In the genomic region with DNA sequence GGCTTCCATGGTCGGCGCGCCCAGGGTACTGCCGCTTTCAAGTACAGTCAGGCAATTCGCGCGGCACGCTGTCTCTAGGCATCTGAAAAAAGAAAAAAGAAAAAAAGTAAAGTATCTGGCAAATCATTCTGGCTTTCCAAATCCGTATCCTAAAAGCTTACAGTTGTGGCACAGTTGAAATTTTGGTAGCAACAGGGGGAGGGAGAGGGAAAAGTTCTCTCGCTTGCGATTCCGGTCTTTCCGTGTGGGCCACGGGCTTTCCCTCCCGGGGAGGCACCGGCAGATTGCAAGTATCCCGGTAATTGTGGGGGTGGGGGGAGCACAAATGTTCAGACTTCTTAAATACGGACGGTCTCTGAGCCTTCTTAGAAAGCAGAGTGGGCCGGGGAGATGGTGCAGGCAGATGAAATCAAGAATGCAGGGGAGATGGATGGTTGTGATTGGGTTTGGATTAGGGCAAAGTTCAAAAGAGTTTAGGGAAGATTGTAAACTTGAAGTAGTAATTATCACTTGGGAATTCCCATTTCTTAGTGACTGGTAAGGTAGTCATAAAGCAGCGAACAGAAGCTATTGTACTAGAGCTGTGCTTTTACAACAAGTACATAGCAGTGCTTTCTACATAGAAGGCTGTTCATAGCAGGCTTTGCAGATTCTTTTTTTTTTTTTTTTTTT, we compare ENCODE assay signal across 8 cellular contexts. TPM values are rescaled to one million over a fixed set of nuclear protein-coding genes. Genes with fewer than 3 reads are reported as not detected.
DNase-seq lines count a peak whose midpoint lies in the region; ATAC-seq and TF ChIP-seq lines count a peak whose summit lies in the region.

No MANE protein-coding gene starts in this region.

- H3K27me3 Mint-ChIP-seq in endodermal cell (ENCODE audit: insufficient read depth): peaks cover 6% of the 10 kb centered on the region
- peaks cover 33% of the 10 kb centered on the region for H3K27me3 Mint-ChIP-seq in neural crest cell (ENCODE audit: low read depth)

- H3K36me3 ChIP-seq in PC-3 (ENCODE audit: low read depth, low read length): no peaks in the 10 kb centered on the region; the same call in 1 of the 2 replicates
- H3K36me3 ChIP-seq in endodermal cell (ENCODE audit: control insufficient read depth, insufficient read depth, low read length): peaks cover 31% of the 10 kb centered on the region

- H3K79me2 ChIP-seq in PC-3 (ENCODE audit: low read length): peaks cover 41% of the 10 kb centered on the region

- H3K4me3 Mint-ChIP-seq in endodermal cell (peak overlapping the region; percentile 92), neural crest cell (peak overlapping the region; percentile 87)

- POLR2A ChIA-PET in PC-3 (lab: Charles Lee; ENCODE audit: unreplicated experiment): no interaction called here

- H3K27ac ChIP-seq in PC-3 (ENCODE audit: low read length): peak overlapping the region; percentile 26
- no peak overlapping the region for H3K27ac ChIP-seq in endodermal cell (ENCODE audit: low read depth, low read length)

- H3K4me1 Mint-ChIP-seq in endodermal cell: peaks cover 27% of the 10 kb centered on the region
- H3K4me1 Mint-ChIP-seq in neural crest cell: peaks cover 48% of the 10 kb centered on the region

- H3K27me3 ChIP-seq in PC-3 (ENCODE audit: low read length): no peaks in the 10 kb centered on the region
- no peaks in the 10 kb centered on the region for H3K27me3 ChIP-seq in endodermal cell (ENCODE audit: control insufficient read depth, insufficient read depth, low read length, poor library complexity, severe bottlenecking)

- H3K4me3 ChIP-seq in PC-3 (ENCODE audit: low read length) (peak overlapping the region; percentile 90), endodermal cell (ENCODE audit: low read length) (peak overlapping the region; percentile 95)

- H3K9me3 Mint-ChIP-seq in endodermal cell (no peaks in the 10 kb centered on the region), neural crest cell (no peaks in the 10 kb centered on the region)

- H3K36me3 Mint-ChIP-seq in endodermal cell (ENCODE audit: low read depth) (peaks cover 32% of the 10 kb centered on the region), neural crest cell (ENCODE audit: low read depth) (peaks cover 10% of the 10 kb centered on the region)

- intact Hi-C loops in PC-3 (cut with micrococcal nuclease): loop anchor here (1.0 kb wide), 1 partner anchor 169 kb away; no protein-coding TSS in a partner anchor

- no peaks in the 10 kb centered on the region for H3F3A ChIP-seq in PC-3 (ENCODE audit: low read length, unreplicated experiment)

- no TSS peak for BruUV-seq in PC-3 (replicated peaks; lab: Mats Ljungman, UMichigan)

- H3K4me1 ChIP-seq in PC-3 (ENCODE audit: insufficient read depth, low read length): peaks cover 12% of the 10 kb centered on the region; the same call in 1 of the 2 replicates
- peaks cover 4% of the 10 kb centered on the region for H3K4me1 ChIP-seq in endodermal cell (ENCODE audit: control insufficient read depth, insufficient read depth, low read length)

- peak overlapping the region; percentile 76 for H3K9ac ChIP-seq in PC-3 (ENCODE audit: low read length)
- H3K9ac ChIP-seq in endodermal cell (ENCODE audit: extremely low read depth, low read length, poor library complexity, severe bottlenecking): peak overlapping the region; percentile 60

- H3K9me3 ChIP-seq in PC-3 (ENCODE audit: low read length): no peaks in the 10 kb centered on the region
- no peaks in the 10 kb centered on the region for H3K9me3 ChIP-seq in endodermal cell (ENCODE audit: control insufficient read depth, low read length)

- WGBS in endodermal cell (ENCODE audit: insufficient coverage in 1 of 2, insufficient read length in 1 of 2), 2 experiments: 2% methylated on average over 9 to 21 of the region's 21 CpGs

- H3K4me2 ChIP-seq in PC-3 (ENCODE audit: low read length): peak overlapping the region; percentile 99

- no peak for ATAC-seq in PC-3
- ATAC-seq in GM21423 (IDR thresholded peaks at IDR 0.05; ENCODE audit: unreplicated experiment): no peak
- no peak for ATAC-seq in GM19467 (IDR thresholded peaks at IDR 0.05; ENCODE audit: unreplicated experiment)

- no peaks in the 10 kb centered on the region for H3K9me2 ChIP-seq in PC-3 (replicated peaks; ENCODE audit: low read length)

- peak overlapping the region; percentile 40 for H3K27ac Mint-ChIP-seq in endodermal cell
- peak overlapping the region; percentile 44 for H3K27ac Mint-ChIP-seq in neural crest cell (ENCODE audit: unreplicated experiment)

- H2AFZ ChIP-seq in PC-3 (ENCODE audit: low read length): peak overlapping the region; percentile 80

- CTCF ChIA-PET in PC-3 (lab: Charles Lee): interaction anchor here (1.0 kb wide), 1 partner anchor 128 kb away, joined by 4 read pairs; no protein-coding TSS in a partner anchor

- H4K20me1 ChIP-seq in PC-3 (ENCODE audit: low read length): 0 out of 2 replicates have a peak, but pooled peaks cover 4% of the 10 kb centered on the region

- TF ChIP-seq CTCF in PC-3 (conservative IDR thresholded peaks at IDR 0.05; ENCODE audit: low read depth, low read length) (no peak), endodermal cell (conservative IDR thresholded peaks at IDR 0.05) (no peak), neural crest cell (conservative IDR thresholded peaks at IDR 0.05) (no peak)

- DNase-seq in EH (ENCODE audit: low read depth) (peak; percentile 71), PC-3 (peak; percentile 62), endodermal cell (peak; percentile 69), neural crest cell (ENCODE audit: low read depth, low spot score) (no peak), NCI-H2081 treated with DMSO at 0.1 percent for 48 hours (lab: John Stamatoyannopoulos, UW) (no peak), NCI-H1417 treated with DMSO at 0.1 percent for 48 hours (lab: John Stamatoyannopoulos, UW) (no peak)

RNA-seq across cellular contexts. Expression of a gene that starts 1.2 kb away (rescaled TPM):
- 28.9 and 43.1 TPM in 2 replicates for total RNA-seq in PC-3 (2014; rRNA removed)
- total RNA-seq in endodermal cell: 10 to 100 TPM; 46.9 to 60.2 TPM
- 20.2 TPM for polyA plus RNA-seq in endodermal cell (2013, experiment 1 of 2)
- 21.4 TPM for polyA plus RNA-seq in endodermal cell (2013, experiment 2 of 2)
- 53.5 and 56.4 TPM in 2 replicates for total RNA-seq in neural crest cell

Comparison
In these comparisons a context has a peak if more than half of its experiments do, and no peak if none do; other contexts are left out.
1. DNase-seq: peak in EH (single experiment), PC-3 (single experiment) and endodermal cell (single experiment); none in neural crest cell (single experiment), NCI-H2081 treated with DMSO at 0.1 percent for 48 hours (single experiment) and NCI-H1417 treated with DMSO at 0.1 percent for 48 hours (single experiment).